Comparison of ENCODE assay signal across 29 cellular contexts in genomic region chr14:95418858-95419257, GRCh38.
"Had no signal": no experiment of that assay in that cellular context is flagged by ENCODE, and none has a peak within 500 bp of the region (broad histone marks: within the 10 kb centered on the region; RNA-seq: fewer than 3 reads in every experiment).

No MANE protein-coding gene starts in this region.

- H3K27ac ChIP-seq: ascending aorta, breast epithelium, cardiac muscle cell, epithelial cell of prostate, esophagus squamous epithelium, WERI-Rb-1 had no signal

- H3K4me1 Mint-ChIP-seq: activated B cell treated with CpG ODN at 0.5 μM for 24 hours; activated naive CD4-positive, alpha-beta T cell treated with anti-CD3 and anti-CD28 coated beads, Interleukin-2, amount 10 ng/mL, durations not matched to agents 7 days and 5 days had no signal

- H3K9me3 Mint-ChIP-seq: activated naive CD4-positive, alpha-beta T cell treated with anti-CD3 and anti-CD28 coated beads, Interleukin-2, amount 10 ng/mL, durations not matched to agents 7 days and 5 days; activated T-cell treated with anti-CD3 and anti-CD28 coated beads, Interleukin-2, amount 50 U/mL, for 4 hours; activated T-helper 2 cell treated with anti-CD3 and anti-CD28 coated beads, Interferon-gamma antibody, Interleukin-2, Interleukin-4, amounts not matched to agents 10 μg/mL and 5 μg/mL and 100 μg/mL, durations not matched to agents 14 hours and 24 hours and 36 hours had no signal

- H3K9me3 ChIP-seq: ascending aorta, breast epithelium, esophagus squamous epithelium had no signal

- H3K27me3 ChIP-seq: ascending aorta, breast epithelium, cardiac muscle cell, esophagus squamous epithelium had no signal

- H3K27ac Mint-ChIP-seq: activated B cell treated with CpG ODN at 0.5 μM for 24 hours; activated CD8-positive, alpha-beta T cell treated with anti-CD3 and anti-CD28 coated beads for 36 hours; activated naive CD8-positive, alpha-beta T cell; activated T-helper 2 cell treated with anti-CD3 and anti-CD28 coated beads, Interferon-gamma antibody, Interleukin-2, Interleukin-4, amounts not matched to agents 10 μg/mL and 5 μg/mL and 100 μg/mL, durations not matched to agents 14 hours and 24 hours and 36 hours; brain; T-helper 17 cell had no signal

- DNase-seq: activated B cell treated with CpG ODN at 0.5 μM for 24 hours; activated CD4-positive, alpha-beta T cell treated with anti-CD3 and anti-CD28 coated beads for 48 hours; activated CD4-positive, alpha-beta T cell treated with anti-CD3 and anti-CD28 coated beads, Interleukin-2, amount 50 U/mL, for 1 hour; activated CD4-positive, alpha-beta T cell treated with anti-CD3 and anti-CD28 coated beads, Interleukin-2, amount 50 U/mL, for 48 hours; activated CD8-positive, alpha-beta memory T cell treated with anti-CD3 and anti-CD28 coated beads for 24 hours; activated CD8-positive, alpha-beta T cell treated with anti-CD3 and anti-CD28 coated beads for 36 hours; activated effector memory CD4-positive, alpha-beta T cell treated with anti-CD3 and anti-CD28 coated beads, Interleukin-2, amount 50 U/mL, for 16 hours; activated naive CD4-positive, alpha-beta T cell treated with anti-CD3 and anti-CD28 coated beads, Interleukin-2, amount 10 ng/mL, durations not matched to agents 7 days and 5 days; activated T-cell treated with anti-CD3 and anti-CD28 coated beads, Interleukin-2, amount 50 U/mL, for 4 hours; central memory CD4-positive, alpha-beta T cell; cerebellar nuclear complex; cortex of kidney; effector CD8-positive, alpha-beta T cell; esophagus squamous epithelium; foreskin melanocyte; head of caudate nucleus; T-helper 1 cell; T-helper 17 cell; T1000; WERI-Rb-1 had no signal

- H3K4me3 Mint-ChIP-seq: activated B cell treated with CpG ODN at 0.5 μM for 24 hours; activated CD8-positive, alpha-beta T cell treated with anti-CD3 and anti-CD28 coated beads for 36 hours; activated naive CD4-positive, alpha-beta T cell treated with anti-CD3 and anti-CD28 coated beads, Interleukin-2, amount 10 ng/mL, durations not matched to agents 7 days and 5 days; activated naive CD8-positive, alpha-beta T cell; activated T-cell treated with anti-CD3 and anti-CD28 coated beads, Interleukin-2, amount 50 U/mL, for 4 hours; brain; T-helper 17 cell; T-helper 2 cell treated with Interferon-gamma antibody and Interleukin-4, amounts not matched to agents 5 μg/mL and 100 μg/mL, for 36 hours had no signal

- H3K4me3 ChIP-seq: ascending aorta, breast epithelium, cardiac muscle cell, esophagus squamous epithelium had no signal

- H3K36me3 ChIP-seq: breast epithelium, cardiac muscle cell, WERI-Rb-1 had no signal

- H3K27me3 Mint-ChIP-seq: activated B cell treated with CpG ODN at 0.5 μM for 24 hours; activated CD8-positive, alpha-beta T cell treated with anti-CD3 and anti-CD28 coated beads for 36 hours; activated naive CD4-positive, alpha-beta T cell treated with anti-CD3 and anti-CD28 coated beads, Interleukin-2, amount 10 ng/mL, durations not matched to agents 7 days and 5 days; activated naive CD8-positive, alpha-beta T cell; T-helper 17 cell had no signal

- ATAC-seq: activated CD4-positive, CD25-positive, alpha-beta regulatory T cell treated with anti-CD3 and anti-CD28 coated beads, Interleukin-2, amount 50 U/mL, for 24 hours; activated CD8-positive, alpha-beta T cell treated with anti-CD3 and anti-CD28 coated beads for 36 hours; activated T-cell treated with anti-CD3 and anti-CD28 coated beads, Interleukin-2, amount 50 U/mL, for 4 hours; T-helper 17 cell had no signal

- H3K4me1 ChIP-seq: ascending aorta, breast epithelium, esophagus squamous epithelium had no signal
